In the genomic region with DNA sequence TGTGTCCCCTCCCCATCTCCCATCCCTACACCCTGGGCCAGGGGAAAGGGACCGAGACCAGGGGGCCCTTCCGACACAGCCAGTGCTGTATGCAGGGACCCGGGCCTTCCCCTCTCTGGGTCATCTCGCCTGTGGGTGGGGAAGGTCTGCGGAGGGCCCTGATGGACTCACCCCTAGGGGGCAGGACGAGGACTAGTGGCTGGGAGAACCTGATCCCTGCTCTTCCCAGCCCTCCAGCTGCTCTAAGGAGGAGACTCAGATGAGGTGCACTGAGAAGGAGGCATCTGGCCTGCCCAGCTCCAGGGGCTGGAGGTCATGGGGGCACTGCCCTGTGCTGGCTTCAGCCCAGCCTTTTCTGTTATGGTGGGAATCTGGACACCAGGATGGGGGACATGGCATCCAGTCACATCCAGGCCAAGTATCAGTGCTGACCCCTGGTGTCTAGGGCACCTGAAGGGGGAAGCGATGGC, we compare ENCODE assay signal across 8 cellular contexts. TPM values are rescaled to one million over a fixed set of nuclear protein-coding genes. Genes with fewer than 3 reads are reported as not detected.
DNase-seq lines count a peak whose midpoint lies in the region; FAIRE-seq and TF ChIP-seq lines count a peak whose summit lies in the region.

No MANE protein-coding gene starts in this region.

- H3K9ac ChIP-seq in astrocyte (ENCODE audit: low read length) = peak overlapping the region; percentile 96
- peak overlapping the region; percentile 84 to 97 (median 90) for H3K9ac ChIP-seq in subcutaneous abdominal adipose tissue (ENCODE audit: low read length in 5 of 5)

- peaks cover 36% of the 10 kb centered on the region for H3K4me1 Mint-ChIP-seq in astrocyte (ENCODE audit: low read depth, unreplicated experiment)
- H3K4me1 Mint-ChIP-seq in CD4-positive, alpha-beta memory T cell = peaks cover 0 to 1% (median 0%) of the 10 kb centered on the region in 4 donors

- peak overlapping the region; percentile 99 for H3K4me2 ChIP-seq in astrocyte (ENCODE audit: low read length)

- POLR2A ChIA-PET in HEK293 (lab: Yijun Ruan, JAX) = no interaction called here
- POLR2A ChIA-PET in CD4-positive, alpha-beta memory T cell (lab: Charles Lee; ENCODE audit: partially characterized antibody) = no interaction called here

- H3K9me3 ChIP-seq in HEK293 (ENCODE audit: control insufficient read depth, insufficient read depth, low read depth, low read length) = no peaks in the 10 kb centered on the region
- H3K9me3 ChIP-seq in astrocyte (ENCODE audit: insufficient read depth, low read depth, low read length) = no peaks in the 10 kb centered on the region
- H3K9me3 ChIP-seq in subcutaneous abdominal adipose tissue (ENCODE audit: control insufficient read depth in 5 of 5, low read length in 5 of 5) = no peaks in the 10 kb centered on the region
- H3K9me3 ChIP-seq in CD4-positive, alpha-beta memory T cell (ENCODE audit: control insufficient read depth in 1 of 2, low read length in 2 of 2) = no peaks in the 10 kb centered on the region

- DNase-seq in astrocyte (ENCODE audit: low read depth) = no peak
- DNase-seq in iPS-NIHi7 (ENCODE audit: extremely low spot score) = peak; percentile 73
- DNase-seq in caudate nucleus (lab: John Stamatoyannopoulos, UW) = no peak
- DNase-seq in UCSD-AML1 (lab: John Stamatoyannopoulos, UW; ENCODE audit: unreplicated experiment) = no peak
- DNase-seq in Kasumi-1 (lab: John Stamatoyannopoulos, UW) = no peak
- no peak for DNase-seq in CD4-positive, alpha-beta memory T cell

- H3K36me3 ChIP-seq in HEK293 (ENCODE audit: control insufficient read depth in 2 of 2, insufficient read depth in 1 of 2, low read length in 2 of 2) (no peaks in the 10 kb centered on the region), astrocyte (ENCODE audit: insufficient read depth, low read length) (peaks cover 10% of the 10 kb centered on the region), subcutaneous abdominal adipose tissue (ENCODE audit: control insufficient read depth in 5 of 5, insufficient read depth in 5 of 5, low read length in 5 of 5) (peaks cover 0 to 19% (median 15%) of the 10 kb centered on the region in 5 donors)
- no peaks in the 10 kb centered on the region for H3K36me3 ChIP-seq in CD4-positive, alpha-beta memory T cell (ENCODE audit: insufficient read depth, low read length)

- H3K27ac ChIP-seq in HEK293 (ENCODE audit: extremely low read depth, low read depth, low read length) (no peak overlapping the region), astrocyte (ENCODE audit: low read depth, low read length) (peak overlapping the region; percentile 75), subcutaneous abdominal adipose tissue (ENCODE audit: low read depth, low read length) (peak overlapping the region; percentile 99), caudate nucleus (ENCODE audit: low read depth, low read length) (no peak overlapping the region)
- H3K27ac ChIP-seq in CD4-positive, alpha-beta memory T cell (ENCODE audit: low read depth, low read length) = no peak overlapping the region

- H3K4me1 ChIP-seq in HEK293 (ENCODE audit: control insufficient read depth, insufficient read depth, low read length) (no peaks in the 10 kb centered on the region; the same call in 1 of the 2 replicates), astrocyte (ENCODE audit: insufficient read depth, low read length) (peaks cover 42% of the 10 kb centered on the region), subcutaneous abdominal adipose tissue (ENCODE audit: control insufficient read depth in 5 of 5, insufficient read depth in 5 of 5, low read length in 5 of 5) (peaks cover 19 to 59% (median 50%) of the 10 kb centered on the region in 5 donors)
- no peaks in the 10 kb centered on the region for H3K4me1 ChIP-seq in CD4-positive, alpha-beta memory T cell (ENCODE audit: insufficient read depth, low read length)

- H3K27me3 ChIP-seq in astrocyte (ENCODE audit: insufficient read depth, low read length) (no peaks in the 10 kb centered on the region), subcutaneous abdominal adipose tissue (ENCODE audit: control insufficient read depth in 5 of 5, insufficient read depth in 4 of 5, low read length in 5 of 5) (no peaks in the 10 kb centered on the region)
- H3K27me3 ChIP-seq in CD4-positive, alpha-beta memory T cell (ENCODE audit: insufficient read depth, low read length) = no peaks in the 10 kb centered on the region

- CTCF ChIA-PET in HEK293 (lab: Yijun Ruan, JAX) = interaction anchor here (0.5 to 1.0 kb wide), 5 partner anchors 13 to 174 kb away, joined by 3 to 6 read pairs (median 3); no protein-coding TSS in a partner anchor
- CTCF ChIA-PET in CD4-positive, alpha-beta memory T cell (lab: Charles Lee; ENCODE audit: partially characterized antibody) = interaction anchor here (1.2 kb wide), 1 partner anchor 50 kb away, joined by 3 read pairs; no protein-coding TSS in a partner anchor

- peaks cover 17% of the 10 kb centered on the region for H3K36me3 Mint-ChIP-seq in astrocyte (ENCODE audit: low read depth, unreplicated experiment)
- H3K36me3 Mint-ChIP-seq in CD4-positive, alpha-beta memory T cell = no peaks in the 10 kb centered on the region

- peaks cover 55% of the 10 kb centered on the region for H4K20me1 ChIP-seq in astrocyte (ENCODE audit: insufficient read depth, low read length)

- intact Hi-C loops in CD4-positive, alpha-beta memory T cell (cut with micrococcal nuclease) = no loop called here

- TF ChIP-seq CTCF in HEK293 (tag by site-specific recombination; IDR thresholded peaks at IDR 0.05) (0 out of 2 replicates have a peak, but pooled peaks have one; percentile 38), astrocyte (IDR thresholded peaks at IDR 0.05; ENCODE audit: insufficient read depth, low read depth, low read length) (peak; percentile 19)

- H3K4me3 ChIP-seq in HEK293 (ENCODE audit: low read depth, low read length) (no peak overlapping the region), astrocyte (ENCODE audit: insufficient read depth, low read depth, low read length) (peak overlapping the region; percentile 86), subcutaneous abdominal adipose tissue (ENCODE audit: low read depth in 1 of 5, low read length in 5 of 5) (peak overlapping the region; percentile 70 to 98 (median 78))
- no peak overlapping the region for H3K4me3 ChIP-seq in CD4-positive, alpha-beta memory T cell (ENCODE audit: low read length in 2 of 2)

- no peak for FAIRE-seq in astrocyte (lab: Jason Lieb, UNC)

- H3K4me3 Mint-ChIP-seq in astrocyte (ENCODE audit: unreplicated experiment) = peak overlapping the region; percentile 88
- no peak overlapping the region for H3K4me3 Mint-ChIP-seq in CD4-positive, alpha-beta memory T cell

- no peaks in the 10 kb centered on the region for H3K9me3 Mint-ChIP-seq in astrocyte (ENCODE audit: unreplicated experiment)
- H3K9me3 Mint-ChIP-seq in CD4-positive, alpha-beta memory T cell = no peaks in the 10 kb centered on the region

- H3K27ac Mint-ChIP-seq in astrocyte (ENCODE audit: unreplicated experiment) = peak overlapping the region; percentile 66
- no peak overlapping the region for H3K27ac Mint-ChIP-seq in CD4-positive, alpha-beta memory T cell

- H2AFZ ChIP-seq in astrocyte (ENCODE audit: low read depth, low read length) = no peak overlapping the region

- H3K27me3 Mint-ChIP-seq in astrocyte (ENCODE audit: low read depth, unreplicated experiment) = no peaks in the 10 kb centered on the region
- peaks cover 0 to 3% of the 10 kb centered on the region in 2 donors for H3K27me3 Mint-ChIP-seq in CD4-positive, alpha-beta memory T cell

- peaks cover 62% of the 10 kb centered on the region for H3K79me2 ChIP-seq in astrocyte (ENCODE audit: insufficient read depth, low read length)

TF ChIP-seq in HEK293, 187 proteins besides CTCF, POLR2A, EP300 and RAD21 (continues in another document):
- TF ChIP-seq, protein P1, sequence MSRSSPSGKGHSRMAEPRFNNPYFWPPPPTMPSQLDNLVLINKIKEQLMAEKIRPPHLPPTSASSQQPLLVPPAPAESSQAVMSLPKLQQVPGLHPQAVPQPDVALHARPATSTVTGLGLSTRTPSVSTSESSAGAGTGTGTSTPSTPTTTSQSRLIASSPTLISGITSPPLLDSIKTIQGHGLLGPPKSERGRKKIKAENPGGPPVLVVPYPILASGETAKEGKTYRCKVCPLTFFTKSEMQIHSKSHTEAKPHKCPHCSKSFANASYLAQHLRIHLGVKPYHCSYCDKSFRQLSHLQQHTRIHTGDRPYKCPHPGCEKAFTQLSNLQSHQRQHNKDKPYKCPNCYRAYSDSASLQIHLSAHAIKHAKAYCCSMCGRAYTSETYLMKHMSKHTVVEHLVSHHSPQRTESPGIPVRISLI (tag by site-specific recombination; IDR thresholded peaks at IDR 0.05) = no peak
- TF ChIP-seq, protein P2, sequence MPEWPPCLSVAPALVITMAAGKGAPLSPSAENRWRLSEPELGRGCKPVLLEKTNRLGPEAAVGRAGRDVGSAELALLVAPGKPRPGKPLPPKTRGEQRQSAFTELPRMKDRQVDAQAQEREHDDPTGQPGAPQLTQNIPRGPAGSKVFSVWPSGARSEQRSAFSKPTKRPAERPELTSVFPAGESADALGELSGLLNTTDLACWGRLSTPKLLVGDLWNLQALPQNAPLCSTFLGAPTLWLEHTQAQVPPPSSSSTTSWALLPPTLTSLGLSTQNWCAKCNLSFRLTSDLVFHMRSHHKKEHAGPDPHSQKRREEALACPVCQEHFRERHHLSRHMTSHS (tag by site-specific recombination; IDR thresholded peaks at IDR 0.05) = no peak
- no peak for TF ChIP-seq ZXDB (tag by site-specific recombination; IDR thresholded peaks at IDR 0.05)
- TF ChIP-seq, protein P3, sequence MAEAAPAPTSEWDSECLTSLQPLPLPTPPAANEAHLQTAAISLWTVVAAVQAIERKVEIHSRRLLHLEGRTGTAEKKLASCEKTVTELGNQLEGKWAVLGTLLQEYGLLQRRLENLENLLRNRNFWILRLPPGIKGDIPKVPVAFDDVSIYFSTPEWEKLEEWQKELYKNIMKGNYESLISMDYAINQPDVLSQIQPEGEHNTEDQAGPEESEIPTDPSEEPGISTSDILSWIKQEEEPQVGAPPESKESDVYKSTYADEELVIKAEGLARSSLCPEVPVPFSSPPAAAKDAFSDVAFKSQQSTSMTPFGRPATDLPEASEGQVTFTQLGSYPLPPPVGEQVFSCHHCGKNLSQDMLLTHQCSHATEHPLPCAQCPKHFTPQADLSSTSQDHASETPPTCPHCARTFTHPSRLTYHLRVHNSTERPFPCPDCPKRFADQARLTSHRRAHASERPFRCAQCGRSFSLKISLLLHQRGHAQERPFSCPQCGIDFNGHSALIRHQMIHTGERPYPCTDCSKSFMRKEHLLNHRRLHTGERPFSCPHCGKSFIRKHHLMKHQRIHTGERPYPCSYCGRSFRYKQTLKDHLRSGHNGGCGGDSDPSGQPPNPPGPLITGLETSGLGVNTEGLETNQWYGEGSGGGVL (tag by site-specific recombination; IDR thresholded peaks at IDR 0.05) = no peak
- no peak for TF ChIP-seq REPIN1 (tag by site-specific recombination; IDR thresholded peaks at IDR 0.05; ENCODE audit: low read depth)

RNA-seq across cellular contexts. Expression of a gene that starts 0.7 kb away (rescaled TPM):
- total RNA-seq in astrocyte = 1,166 and 1,247 TPM in 2 replicates
- total RNA-seq in CD4-positive, alpha-beta memory T cell = not detected
- not detected for polyA plus RNA-seq in CD4-positive, alpha-beta memory T cell

RNA-seq across cellular contexts. Expression of a gene that starts 31.3 kb away (rescaled TPM):
- 24.4 and 27.8 TPM in 2 replicates for total RNA-seq in astrocyte
- total RNA-seq in CD4-positive, alpha-beta memory T cell = 10 to 100 TPM; 31.7 to 35.0 TPM
- 10 to 100 TPM; 19.2 to 24.7 TPM for polyA plus RNA-seq in CD4-positive, alpha-beta memory T cell

Comparison
In these comparisons a context has a peak if more than half of its experiments do, and no peak if none do; other contexts are left out.
1. H3K27ac ChIP-seq: peak in astrocyte (single experiment) and subcutaneous abdominal adipose tissue (single experiment); none in HEK293 (single experiment), caudate nucleus (single experiment) and CD4-positive, alpha-beta memory T cell (single experiment).
2. H3K4me3 ChIP-seq: peak in astrocyte (single experiment) and subcutaneous abdominal adipose tissue (5 of 5); none in HEK293 (single experiment) and CD4-positive, alpha-beta memory T cell (0 of 2).
3. RNA of a gene that starts 0.7 kb away (total RNA-seq): 1,166 to 1,247 TPM in astrocyte; not detected in CD4-positive, alpha-beta memory T cell; every median in the first group is over 100 times any median in the second.